Comparison of ENCODE assay signal across 12 cellular contexts in the genomic region with DNA sequence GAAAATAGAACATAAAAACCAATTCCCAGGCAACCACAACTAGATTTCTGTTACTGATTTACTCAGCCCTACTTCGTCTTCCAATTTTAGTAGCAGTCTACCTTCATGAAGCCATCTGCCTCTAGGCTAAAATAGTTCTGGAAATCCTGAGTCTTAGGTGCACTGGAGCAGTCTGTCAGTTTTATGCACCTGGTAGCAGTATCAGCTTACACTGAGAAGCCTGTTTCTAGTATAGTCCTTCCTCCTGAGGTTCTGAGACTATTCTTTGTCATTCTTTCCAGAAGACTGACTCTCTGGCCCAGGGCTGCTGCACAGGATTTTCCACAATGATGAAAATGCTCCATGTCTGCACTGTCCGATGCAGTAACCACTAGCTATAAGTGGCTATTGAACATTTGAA.
DNase-seq lines count a peak whose midpoint lies in the region; ATAC-seq, FAIRE-seq and TF ChIP-seq lines count a peak whose summit lies in the region.
"Had no signal": no experiment of that assay in that cellular context is flagged by ENCODE, and none has a peak within 500 bp of the region (broad histone marks: within the 10 kb centered on the region; RNA-seq: fewer than 3 reads in every experiment).

No MANE protein-coding gene starts in this region.

- peak overlapping the region; percentile 42 for H3K27ac Mint-ChIP-seq in nephron progenitor cell
- H3K27ac Mint-ChIP-seq: activated CD8-positive, alpha-beta memory T cell treated with anti-CD3 and anti-CD28 coated beads, Interleukin-2, amount 10 ng/mL, durations not matched to agents 7 days and 5 days had no signal

- TF ChIP-seq CTCF in nephron progenitor cell (IDR thresholded peaks at IDR 0.05) = no peak

- ATAC-seq in GM18907 (IDR thresholded peaks at IDR 0.05; ENCODE audit: unreplicated experiment) = peak; percentile 55
- peak; percentile 64 for ATAC-seq in HG02571 (IDR thresholded peaks at IDR 0.05; ENCODE audit: unreplicated experiment)
- ATAC-seq: activated CD8-positive, alpha-beta memory T cell treated with anti-CD3 and anti-CD28 coated beads, Interleukin-2, amount 10 ng/mL, durations not matched to agents 7 days and 5 days; right cardiac atrium; Right ventricle myocardium inferior had no signal

- H3K9me3 Mint-ChIP-seq in nephron progenitor cell = peaks cover 24% of the 10 kb centered on the region

- no peaks in the 10 kb centered on the region for H3K27me3 Mint-ChIP-seq in nephron progenitor cell (ENCODE audit: low read depth, poor library complexity)
- H3K27me3 Mint-ChIP-seq: activated CD8-positive, alpha-beta memory T cell treated with anti-CD3 and anti-CD28 coated beads, Interleukin-2, amount 10 ng/mL, durations not matched to agents 7 days and 5 days had no signal

- H3K36me3 Mint-ChIP-seq in nephron progenitor cell (ENCODE audit: low read depth) = peaks cover 19% of the 10 kb centered on the region

- no peak for FAIRE-seq in urothelium cell line (lab: Jason Lieb, UNC)

- H3K4me1 Mint-ChIP-seq in nephron progenitor cell = peaks cover 21% of the 10 kb centered on the region
- H3K4me1 Mint-ChIP-seq: activated CD8-positive, alpha-beta memory T cell treated with anti-CD3 and anti-CD28 coated beads, Interleukin-2, amount 10 ng/mL, durations not matched to agents 7 days and 5 days had no signal

- no peak overlapping the region for H3K4me3 Mint-ChIP-seq in nephron progenitor cell
- H3K4me3 Mint-ChIP-seq: activated CD8-positive, alpha-beta memory T cell treated with anti-CD3 and anti-CD28 coated beads, Interleukin-2, amount 10 ng/mL, durations not matched to agents 7 days and 5 days had no signal

- peak; percentile 2 to 53 for DNase-seq in NCI-H526 (lab: John Stamatoyannopoulos, UW)
- no peak for DNase-seq in nephron progenitor cell
- no peak for DNase-seq in activated CD4-positive, alpha-beta T cell treated with anti-CD3 and anti-CD28 coated beads, Interleukin-2, amount 50 U/mL, for 1 hour
- DNase-seq in UCSD-AML1 (lab: John Stamatoyannopoulos, UW; ENCODE audit: unreplicated experiment) = no peak
- DNase-seq in urothelium cell line (ENCODE audit: low spot score) = no peak
- DNase-seq: activated CD8-positive, alpha-beta memory T cell treated with anti-CD3 and anti-CD28 coated beads, Interleukin-2, amount 10 ng/mL, durations not matched to agents 7 days and 5 days; dermis blood vessel endothelial cell; NCI-H2227 treated with DMSO at 0.1 percent for 48 hours; right cardiac atrium had no signal

Comparison
In these comparisons a context has a peak if more than half of its experiments do, and no peak if none do; other contexts are left out.
1. DNase-seq: peak in NCI-H526 (2 of 2); none in nephron progenitor cell (single experiment), activated CD4-positive, alpha-beta T cell treated with anti-CD3 and anti-CD28 coated beads, Interleukin-2, amount 50 U/mL, for 1 hour (single experiment), UCSD-AML1 (single experiment) and urothelium cell line (single experiment).